8 cellular contexts compared by ENCODE assay signal in the genomic region with DNA sequence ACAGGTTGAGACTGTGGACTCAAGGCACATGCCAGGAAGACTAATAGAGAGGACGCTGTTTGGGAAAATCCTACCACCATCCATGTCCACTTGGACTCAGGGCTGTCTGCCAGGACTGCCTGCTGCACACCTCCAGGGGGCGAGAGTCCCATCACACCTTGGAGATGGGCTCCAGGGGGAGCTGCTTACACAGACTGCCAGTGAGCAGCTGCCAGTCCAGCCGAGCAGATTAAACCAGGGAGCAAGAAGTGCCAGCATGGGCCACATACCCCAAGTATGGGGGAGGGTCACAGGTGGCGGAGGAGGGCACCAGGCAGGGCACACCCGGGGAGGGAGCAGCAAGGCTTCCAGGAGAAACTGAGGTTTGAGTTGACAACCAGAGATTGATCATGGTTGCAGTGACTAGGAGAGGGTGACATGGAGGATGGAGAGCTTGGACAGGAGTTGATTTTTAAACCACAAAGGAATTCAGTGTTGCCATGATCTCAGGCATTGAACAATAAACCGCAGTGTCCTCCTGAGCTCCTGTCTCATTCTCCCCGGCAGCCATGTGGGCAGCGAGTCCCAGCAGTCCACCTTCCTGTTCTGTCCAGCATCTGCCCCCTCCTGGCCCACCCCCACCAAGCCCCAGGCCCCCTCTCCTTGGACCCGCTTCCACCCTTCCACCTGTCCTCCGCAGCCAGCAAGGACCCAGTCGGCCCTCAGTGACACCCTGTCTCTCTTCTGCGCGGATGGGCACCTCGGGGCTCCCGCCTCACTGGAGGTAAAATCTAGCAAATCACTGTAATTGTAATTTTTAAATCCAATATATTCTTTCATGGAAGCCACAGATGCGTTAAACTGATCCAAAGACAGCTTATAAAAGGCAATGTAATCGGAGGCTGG. TPM values are rescaled to one million over a fixed set of nuclear protein-coding genes. Genes with fewer than 3 reads are reported as not detected.
DNase-seq lines count a peak whose midpoint lies in the region; ATAC-seq, FAIRE-seq and TF ChIP-seq lines count a peak whose summit lies in the region.
"Had no signal": no experiment of that assay in that cellular context is flagged by ENCODE, and none has a peak within 500 bp of the region (broad histone marks: within the 10 kb centered on the region; RNA-seq: fewer than 3 reads in every experiment).

No MANE protein-coding gene starts in this region.

- no peak for ATAC-seq in GM21737 (IDR thresholded peaks at IDR 0.05; ENCODE audit: unreplicated experiment)

- TF ChIP-seq CTCF in GM12872 (IDR thresholded peaks at IDR 0.05; ENCODE audit: insufficient read depth, low read depth, low read length) (peak; percentile 55; the same call in 2 of the 3 replicates), kidney (IDR thresholded peaks at IDR 0.05; ENCODE audit: borderline replicate concordance, extremely low read depth, insufficient read depth) (no peak)

- FAIRE-seq in kidney (lab: Jason Lieb, UNC), result no peak

- DNase-seq in COLO829 (ENCODE audit: low spot score), result peak; percentile 35
- peak; percentile 31 for DNase-seq in OCI-M1 (lab: John Stamatoyannopoulos, UW)
- peak; percentile 65 for DNase-seq in kidney
- no peak for DNase-seq in NCI-H2107 treated with DMSO at 0.1 percent for 48 hours (lab: John Stamatoyannopoulos, UW; ENCODE audit: unreplicated experiment)
- no peak for DNase-seq in LoVo (ENCODE audit: low spot score)

- no peaks in the 10 kb centered on the region for H3K9me3 ChIP-seq in kidney (ENCODE audit: control insufficient read depth in 1 of 2, low read length in 2 of 2)

- H3K4me3 ChIP-seq in kidney (ENCODE audit: low read length in 2 of 2), result no peak overlapping the region

- no peak overlapping the region for H3K27ac ChIP-seq in kidney (ENCODE audit: low read depth in 2 of 2, low read length in 2 of 2)
- H3K27ac ChIP-seq: parathyroid adenoma had no signal

- peaks cover 6 to 19% of the 10 kb centered on the region in 2 donors for H3K4me1 ChIP-seq in kidney (ENCODE audit: control insufficient read depth in 1 of 2, insufficient read depth in 1 of 2, low read depth in 1 of 2, low read length in 2 of 2)

- H3K36me3 ChIP-seq in kidney (ENCODE audit: control insufficient read depth in 1 of 2, insufficient read depth in 2 of 2, low read length in 2 of 2), result no peaks in the 10 kb centered on the region

- H3K9ac ChIP-seq in kidney (ENCODE audit: low read length in 2 of 2), result no peak overlapping the region
- H3K9ac ChIP-seq: parathyroid adenoma had no signal

- intact Hi-C loops in kidney (cut with DNase I), result loop anchor here (5.0 kb wide), 1 partner anchor 203 kb away; no protein-coding TSS in a partner anchor

RNA-seq across cellular contexts. Expression of gene VAV2, which starts 3.1 kb away (rescaled TPM):
- total RNA-seq in kidney, result 47.1 TPM
- polyA plus RNA-seq in kidney (ENCODE audit: insufficient read depth, low read depth, low replicate concordance), result 22.3 TPM

RNA-seq across cellular contexts. Expression of gene BRD3OS, which starts 30.0 kb away (rescaled TPM):
- 24.4 TPM for total RNA-seq in kidney
- 16.5 TPM for polyA plus RNA-seq in kidney (ENCODE audit: insufficient read depth, low read depth, low replicate concordance)

Comparison
In these comparisons a context has a peak if more than half of its experiments do, and no peak if none do; other contexts are left out.
1. DNase-seq: peak in COLO829 (single experiment), OCI-M1 (single experiment) and kidney (single experiment); none in NCI-H2107 treated with DMSO at 0.1 percent for 48 hours (single experiment) and LoVo (single experiment).